ENCODE assay signal across 8 cellular contexts in genomic region chr13:98445340-98446233, GRCh38.
DNase-seq lines count a peak whose midpoint lies in the region; ATAC-seq lines count a peak whose summit lies in the region.

No MANE protein-coding gene starts in this region.

- H3K27me3 ChIP-seq in mesenchymal stem cell (ENCODE audit: control insufficient read depth in 1 of 2, insufficient read depth in 1 of 2, low read length in 2 of 2) = no peaks in the 10 kb centered on the region

- H4K8ac ChIP-seq in mesenchymal stem cell (ENCODE audit: low read length) = no peak overlapping the region

- no peak overlapping the region for H3K14ac ChIP-seq in mesenchymal stem cell (ENCODE audit: low read length in 2 of 2)

- no peak overlapping the region for H2AFZ ChIP-seq in mesenchymal stem cell (ENCODE audit: low read depth, low read length)

- no peak overlapping the region for H2BK5ac ChIP-seq in mesenchymal stem cell (ENCODE audit: low read depth, low read length, poor library complexity, severe bottlenecking)

- no peak overlapping the region for H2BK15ac ChIP-seq in mesenchymal stem cell (ENCODE audit: low read depth, poor library complexity, severe bottlenecking)

- H3K36me3 ChIP-seq in mesenchymal stem cell (ENCODE audit: control insufficient read depth in 1 of 2, insufficient read depth in 2 of 2, low read depth in 1 of 2, low read length in 2 of 2) = peaks cover 57 to 89% of the 10 kb centered on the region in 2 experiments

- no peak overlapping the region for H3K18ac ChIP-seq in mesenchymal stem cell (ENCODE audit: low read depth in 1 of 2, low read length in 2 of 2)

- H3K9me3 ChIP-seq in mesenchymal stem cell (ENCODE audit: control insufficient read depth, low read length) = no peaks in the 10 kb centered on the region

- no peak overlapping the region for H3K4me2 ChIP-seq in mesenchymal stem cell (ENCODE audit: low read length, poor library complexity, severe bottlenecking)

- H3K9ac ChIP-seq in mesenchymal stem cell (ENCODE audit: low read length) = peak overlapping the region; percentile 76

- ATAC-seq in GM18498 (IDR thresholded peaks at IDR 0.05; ENCODE audit: unreplicated experiment) = peak; percentile 94
- ATAC-seq in HG02884 (IDR thresholded peaks at IDR 0.05; ENCODE audit: unreplicated experiment) = peak; percentile 93

- no peak overlapping the region for H2BK120ac ChIP-seq in mesenchymal stem cell (ENCODE audit: low read depth, low read length)

- H4K91ac ChIP-seq in mesenchymal stem cell (ENCODE audit: low read length) = no peak overlapping the region

- peak overlapping the region in 1 of 2 experiments; percentile 55 for H2BK12ac ChIP-seq in mesenchymal stem cell (ENCODE audit: low read length in 2 of 2)

- H3K23ac ChIP-seq in mesenchymal stem cell (ENCODE audit: low read length in 2 of 2) = no peak overlapping the region

- H3K79me1 ChIP-seq in mesenchymal stem cell (replicated peaks; ENCODE audit: low read length, poor library complexity, severe bottlenecking) = peaks cover 30% of the 10 kb centered on the region

- H3K4me1 ChIP-seq in mesenchymal stem cell (ENCODE audit: control insufficient read depth, insufficient read depth, low read depth, low read length) = peaks cover 19% of the 10 kb centered on the region

- no peak overlapping the region for H3K4ac ChIP-seq in mesenchymal stem cell (ENCODE audit: low read depth in 1 of 2, low read length in 2 of 2)

- DNase-seq in A172 (ENCODE audit: low spot score) (peak; percentile 65), NCI-H2227 treated with DMSO at 0.1 percent for 48 hours (lab: John Stamatoyannopoulos, UW) (peak; percentile 15), dermis blood vessel endothelial cell (peak; percentile 73), mesenchymal stem cell (peak; percentile 68)
- DNase-seq in activated CD4-positive, alpha-beta T cell treated with anti-CD3 and anti-CD28 coated beads, Interleukin-2, amount 50 U/mL, for 1 hour = peak; percentile 75
- peak; percentile 48 to 60 for DNase-seq in stimulated activated CD8-positive, alpha-beta memory T cell treated with anti-CD3 and anti-CD28 coated beads, Interleukin-4, amount 100 ng/mL, for 4 hours (ENCODE audit: low read depth in 2 of 2, low spot score in 1 of 2)

- 47% methylated on average over 17 of the region's 18 CpGs for WGBS in mesenchymal stem cell

- H2AK5ac ChIP-seq in mesenchymal stem cell (ENCODE audit: low read length, severe bottlenecking) = no peak overlapping the region

- H3K27ac ChIP-seq in mesenchymal stem cell (ENCODE audit: low read length, poor library complexity, severe bottlenecking) = no peak overlapping the region

- H3K4me3 ChIP-seq in mesenchymal stem cell (ENCODE audit: insufficient read depth in 1 of 2, low read depth in 1 of 2, low read length in 2 of 2) = no peak overlapping the region

Comparison
In these comparisons a context has a peak if more than half of its experiments do, and no peak if none do; other contexts are left out.
1. DNase-seq: peak in every context shown above with its lines; median percentile 75 in activated CD4-positive, alpha-beta T cell treated with anti-CD3 and anti-CD28 coated beads, Interleukin-2, amount 50 U/mL, for 1 hour; 73 in dermis blood vessel endothelial cell; 68 in mesenchymal stem cell; 65 in A172; 54 in stimulated activated CD8-positive, alpha-beta memory T cell treated with anti-CD3 and anti-CD28 coated beads, Interleukin-4, amount 100 ng/mL, for 4 hours; 15 in NCI-H2227 treated with DMSO at 0.1 percent for 48 hours.